Comparison of ENCODE assay signal across 12 cellular contexts in the genomic region with DNA sequence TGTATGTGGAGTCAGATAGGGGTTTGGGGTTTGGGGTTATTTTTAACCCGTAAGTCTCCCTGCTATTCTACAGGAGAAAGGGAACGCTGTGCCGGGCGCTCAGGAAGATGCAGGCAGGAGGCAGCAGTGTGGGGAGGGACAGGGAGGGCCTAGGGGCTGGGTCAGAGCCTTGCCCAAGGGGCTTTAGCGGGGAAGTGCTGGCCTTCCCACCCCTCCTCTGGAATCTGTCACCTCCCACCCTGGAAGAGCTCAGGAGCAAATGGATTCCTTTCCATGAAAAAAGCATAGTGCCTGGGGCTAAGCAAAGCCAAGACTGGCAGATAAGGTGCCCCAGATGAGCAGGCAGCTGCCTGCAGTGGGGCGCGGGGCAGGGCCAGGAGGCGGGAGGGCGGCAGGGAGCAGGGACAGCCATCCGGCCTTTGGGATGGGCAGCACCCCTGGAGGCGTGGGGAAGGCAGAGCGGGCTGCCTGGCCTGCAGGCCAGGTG. TPM values are rescaled to one million over a fixed set of nuclear protein-coding genes. Genes with fewer than 3 reads are reported as not detected.
A peak's percentile ranks its signal among the peaks of the same experiment; 100 is the strongest.
DNase-seq lines count a peak whose midpoint lies in the region; ATAC-seq, FAIRE-seq and TF ChIP-seq lines count a peak whose summit lies in the region.
"Had no signal": no experiment of that assay in that cellular context is flagged by ENCODE, and none has a peak within 500 bp of the region (broad histone marks: within the 10 kb centered on the region; RNA-seq: fewer than 3 reads in every experiment).

No MANE protein-coding gene starts in this region.

- no peak for TF ChIP-seq CTCF in HEK293 (tag by site-specific recombination; IDR thresholded peaks at IDR 0.05)
- TF ChIP-seq CTCF in keratinocyte (optimal IDR thresholded peaks at IDR 0.05 in 1 of 3, IDR thresholded peaks at IDR 0.05 in 1 of 3, conservative IDR thresholded peaks at IDR 0.05 in 1 of 3; ENCODE audit: extremely low read depth in 1 of 3, insufficient read depth in 2 of 3, low read length in 3 of 3), result no peak
- TF ChIP-seq CTCF in CD14-positive monocyte (IDR thresholded peaks at IDR 0.05), result no peak

- H3K4me1 ChIP-seq in HEK293 (ENCODE audit: control insufficient read depth, insufficient read depth, low read length) (peaks cover 13% of the 10 kb centered on the region; the same call in 1 of the 2 replicates), keratinocyte (ENCODE audit: control insufficient read depth, extremely low read depth, insufficient read depth, low read length) (peaks cover 49% of the 10 kb centered on the region)

- in situ Hi-C loops in G401 (cut with HindIII; ENCODE audit: low sequenced_read_pairs), result no loop called here

- intact Hi-C loops in CD14-positive monocyte (cut with micrococcal nuclease), result no loop called here

- CTCF ChIA-PET in HEK293 (lab: Yijun Ruan, JAX), result no interaction called here

- H3K27me3 ChIP-seq in keratinocyte (ENCODE audit: control insufficient read depth, extremely low read depth, insufficient read depth, low read length), result no peaks in the 10 kb centered on the region

- no peak overlapping the region for H3K4me3 ChIP-seq in HEK293 (ENCODE audit: low read depth, low read length)
- peak overlapping the region; percentile 26 to 64 (median 43) for H3K4me3 ChIP-seq in keratinocyte (ENCODE audit: control insufficient read depth in 2 of 3, extremely low read depth in 1 of 3, insufficient read depth in 2 of 3, low read depth in 1 of 3, low read length in 3 of 3)

- no peaks in the 10 kb centered on the region for H4K20me1 ChIP-seq in keratinocyte (ENCODE audit: control insufficient read depth, extremely low read depth, insufficient read depth, low read length)

- H3K9ac ChIP-seq in keratinocyte (ENCODE audit: control insufficient read depth, extremely low read depth, insufficient read depth, low read length), result peak overlapping the region; percentile 91

- H3K27ac Mint-ChIP-seq in stimulated activated memory B cell treated with anti-CD40 and anti-IgM and Interleukin-4, amounts not matched to agents 10 μg/mL and 1 μg/mL and 100 μg/mL, for 72 hours, result peak overlapping the region; percentile 87
- no peak overlapping the region for H3K27ac Mint-ChIP-seq in CD14-positive monocyte

- H3K4me2 ChIP-seq in keratinocyte (ENCODE audit: control insufficient read depth, extremely low read depth, insufficient read depth, low read depth, low read length), result peak overlapping the region; percentile 88

- peaks cover 67% of the 10 kb centered on the region for H3K4me1 Mint-ChIP-seq in stimulated activated memory B cell treated with anti-CD40 and anti-IgM and Interleukin-4, amounts not matched to agents 10 μg/mL and 1 μg/mL and 100 μg/mL, for 72 hours
- H3K4me1 Mint-ChIP-seq in CD14-positive monocyte, result peaks cover 41% of the 10 kb centered on the region

- H3K4me3 Mint-ChIP-seq in stimulated activated memory B cell treated with anti-CD40 and anti-IgM and Interleukin-4, amounts not matched to agents 10 μg/mL and 1 μg/mL and 100 μg/mL, for 72 hours, result no peak overlapping the region
- no peak overlapping the region for H3K4me3 Mint-ChIP-seq in CD14-positive monocyte
- H3K4me3 Mint-ChIP-seq: activated B cell treated with CpG ODN at 0.5 μM for 24 hours had no signal

- FAIRE-seq in keratinocyte (lab: Jason Lieb, UNC), result peak; percentile 32

- H3K9me1 ChIP-seq in keratinocyte (ENCODE audit: control insufficient read depth, extremely low read depth, insufficient read depth, low read length), result no peaks in the 10 kb centered on the region

- H3K36me3 ChIP-seq in HEK293 (ENCODE audit: control insufficient read depth in 2 of 2, insufficient read depth in 1 of 2, low read length in 2 of 2) (no peaks in the 10 kb centered on the region), keratinocyte (ENCODE audit: control insufficient read depth in 2 of 2, extremely low read depth in 1 of 2, insufficient read depth in 2 of 2, low read length in 2 of 2) (no peaks in the 10 kb centered on the region)

- POLR2A ChIA-PET in HEK293 (lab: Yijun Ruan, JAX), result interaction anchor here (0.5 kb wide), 1 partner anchor 792 kb away, joined by 3 read pairs; no protein-coding TSS in a partner anchor

- dilution Hi-C loops in keratinocyte (cut with MboI; ENCODE audit: extremely low pct_ligation_motif_present, low sequenced_read_pairs), result no loop called here

- H3K9me3 ChIP-seq in HEK293 (ENCODE audit: control insufficient read depth, insufficient read depth, low read depth, low read length) (no peaks in the 10 kb centered on the region), keratinocyte (ENCODE audit: control insufficient read depth, low read depth, low read length) (no peaks in the 10 kb centered on the region)

- H3K79me2 ChIP-seq in keratinocyte (ENCODE audit: control insufficient read depth, insufficient read depth, low read length), result no peaks in the 10 kb centered on the region

- H3K27ac ChIP-seq in HEK293 (ENCODE audit: extremely low read depth, low read depth, low read length), result no peak overlapping the region
- peak overlapping the region; percentile 99 for H3K27ac ChIP-seq in keratinocyte (ENCODE audit: control insufficient read depth, insufficient read depth, low read length)

- ATAC-seq in stimulated activated memory B cell treated with anti-CD40 and anti-IgM and Interleukin-4, amounts not matched to agents 10 μg/mL and 1 μg/mL and 100 μg/mL, for 72 hours, result no peak
- ATAC-seq in HG03520 (IDR thresholded peaks at IDR 0.05; ENCODE audit: unreplicated experiment), result no peak

- H3K36me3 Mint-ChIP-seq in stimulated activated memory B cell treated with anti-CD40 and anti-IgM and Interleukin-4, amounts not matched to agents 10 μg/mL and 1 μg/mL and 100 μg/mL, for 72 hours, result no peaks in the 10 kb centered on the region
- H3K36me3 Mint-ChIP-seq in CD14-positive monocyte, result no peaks in the 10 kb centered on the region

- DNase-seq in cerebellar cortex (ENCODE audit: low spot score), result peak; percentile 57
- no peak for DNase-seq in keratinocyte (ENCODE audit: low read depth, low spot score)
- no peak for DNase-seq in CD14-positive monocyte (ENCODE audit: low spot score)
- no peak for DNase-seq in activated CD4-positive, CD25-positive, alpha-beta regulatory T cell (lab: John Stamatoyannopoulos, UW)
- no peak for DNase-seq in G401 (ENCODE audit: low spot score)
- DNase-seq: activated B cell treated with CpG ODN at 0.5 μM for 24 hours; effector CD4-positive, alpha-beta T cell; NCI-H1436; stimulated activated CD4-positive, alpha-beta T cell treated with anti-CD3 and anti-CD28 coated beads, Interleukin-12 subunit alpha, Interleukin-12 subunit beta, amount 100 ng/mL, for 4 hours had no signal

- H3K9me3 Mint-ChIP-seq in stimulated activated memory B cell treated with anti-CD40 and anti-IgM and Interleukin-4, amounts not matched to agents 10 μg/mL and 1 μg/mL and 100 μg/mL, for 72 hours, result peaks cover 3% of the 10 kb centered on the region
- H3K9me3 Mint-ChIP-seq in CD14-positive monocyte, result peaks cover 0 to 4% (median 0%) of the 10 kb centered on the region in 7 donors
- H3K9me3 Mint-ChIP-seq: activated B cell treated with CpG ODN at 0.5 μM for 24 hours had no signal

- peak overlapping the region; percentile 46 for H2AFZ ChIP-seq in keratinocyte (ENCODE audit: control insufficient read depth, low read length)

- no peaks in the 10 kb centered on the region for H3K27me3 Mint-ChIP-seq in stimulated activated memory B cell treated with anti-CD40 and anti-IgM and Interleukin-4, amounts not matched to agents 10 μg/mL and 1 μg/mL and 100 μg/mL, for 72 hours
- H3K27me3 Mint-ChIP-seq in CD14-positive monocyte (ENCODE audit: low read depth in 3 of 3), result peaks cover 3 to 9% (median 3%) of the 10 kb centered on the region in 3 donors
- H3K27me3 Mint-ChIP-seq: activated B cell treated with CpG ODN at 0.5 μM for 24 hours had no signal

TF ChIP-seq in HEK293, 187 proteins besides CTCF, POLR2A, EP300 and RAD21:
- TF ChIP-seq ZNF341 (tag by site-specific recombination; IDR thresholded peaks at IDR 0.05; ENCODE audit: low read depth) (peak; percentile 77), ZNF184 (tag by site-specific recombination; IDR thresholded peaks at IDR 0.05) (no peak), IKZF3 (tag by site-specific recombination; IDR thresholded peaks at IDR 0.05) (0 out of 2 replicates have a peak, but pooled peaks have one; percentile 2)
TF ChIP-seq in HEK293: peak in this region for 2.

RNA-seq across cellular contexts. Expression of a gene that starts 7.3 kb away (rescaled TPM):
- polyA plus RNA-seq in keratinocyte, result 22.6 to 42.4 TPM (median 31.6 TPM) in 3 replicates
- 13.0 TPM for polyA plus RNA-seq in keratinocyte (2011; ENCODE audit: low read depth)
- polyA plus RNA-seq in keratinocyte (2011; cell fraction: cytosol; rRNA removed), result 21.2 and 50.7 TPM in 2 replicates
- 66.3 and 100 TPM in 2 replicates for polyA plus RNA-seq in keratinocyte (2011; cell fraction: nucleus; rRNA removed)
- polyA plus RNA-seq in keratinocyte (2012; ENCODE audit: low replicate concordance), result 31.0 and 82.3 TPM in 2 replicates
- 27.3 to 92.4 TPM (median 35.0 TPM) in 3 replicates for polyA minus RNA-seq in keratinocyte
- 74.2 TPM for polyA minus RNA-seq in keratinocyte (2011; cell fraction: cytosol; rRNA and poly(A)+ RNA removed)
- polyA minus RNA-seq in keratinocyte (2011; cell fraction: nucleus; rRNA and poly(A)+ RNA removed), result 56.2 and 58.6 TPM in 2 replicates
- 1 to 10 TPM; 2.9 to 3.8 TPM for polyA plus RNA-seq in CD14-positive monocyte
- total RNA-seq in G401 (2014; rRNA removed; shearing (Covaris generic)), result 30.3 and 31.3 TPM in 2 replicates

RNA-seq across cellular contexts. Expression of a gene that starts 41.9 kb away (rescaled TPM):
- polyA plus RNA-seq in keratinocyte (1.7 to 4.9 TPM (median 1.8 TPM) in 3 replicates), CD14-positive monocyte (under 1 TPM; 0.61 to 0.64 TPM)
- polyA plus RNA-seq in keratinocyte (2011; ENCODE audit: low read depth), result 12.4 TPM
- 1.1 and 1.8 TPM in 2 replicates for polyA plus RNA-seq in keratinocyte (2011; cell fraction: cytosol; rRNA removed)
- 7.2 and 9.8 TPM in 2 replicates for polyA plus RNA-seq in keratinocyte (2011; cell fraction: nucleus; rRNA removed)
- 1.4 and 22.0 TPM in 2 replicates for polyA plus RNA-seq in keratinocyte (2012; ENCODE audit: low replicate concordance)
- 0.32 to 1.5 TPM (median 1.3 TPM) in 3 replicates for polyA minus RNA-seq in keratinocyte
- 2.1 TPM for polyA minus RNA-seq in keratinocyte (2011; cell fraction: cytosol; rRNA and poly(A)+ RNA removed)
- polyA minus RNA-seq in keratinocyte (2011; cell fraction: nucleus; rRNA and poly(A)+ RNA removed), result 2.0 and 4.4 TPM in 2 replicates
- total RNA-seq in G401 (2014; rRNA removed; shearing (Covaris generic)), result 18.3 and 19.5 TPM in 2 replicates
